In the genomic region with DNA sequence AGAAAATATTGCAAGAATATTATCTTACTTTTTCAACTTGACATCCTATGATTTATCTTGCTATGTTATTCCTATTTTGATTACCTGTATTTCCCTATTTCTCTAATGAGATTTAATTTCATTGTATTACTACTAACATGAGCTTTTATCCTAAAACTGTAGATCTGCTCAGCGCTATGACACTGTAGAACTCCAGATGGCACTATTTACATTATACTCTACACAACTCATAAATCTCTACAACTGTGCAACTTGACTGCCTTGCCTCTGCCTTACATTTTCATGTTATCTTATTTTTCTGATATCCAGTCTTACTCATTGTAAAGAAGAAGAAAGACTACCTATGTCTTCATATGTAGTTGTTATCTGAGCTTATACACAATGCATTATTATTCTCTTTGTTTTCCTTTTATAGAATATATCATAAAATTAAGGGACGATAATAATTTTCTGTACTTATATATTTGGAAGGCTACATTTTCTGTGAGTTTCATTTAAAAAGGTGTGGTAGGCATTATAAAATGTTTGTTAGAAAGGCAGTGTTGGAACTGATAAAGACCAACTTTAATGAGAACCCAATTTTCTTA, we compare ENCODE assay signal across 7 cellular contexts. TPM values are rescaled to one million over a fixed set of nuclear protein-coding genes. Genes with fewer than 3 reads are reported as not detected.
DNase-seq lines count a peak whose midpoint lies in the region; ATAC-seq and TF ChIP-seq lines count a peak whose summit lies in the region.

No MANE protein-coding gene starts in this region.

- in situ Hi-C loops in transverse colon (cut with MboI; ENCODE audit: low pct_ligation_motif_present in 1 of 4, low pct_unique_long_range_greater_than_20kb in 1 of 4, low sequenced_read_pairs in 3 of 4) = no loop called here

- ATAC-seq in HG02623 (IDR thresholded peaks at IDR 0.05; ENCODE audit: unreplicated experiment) = no peak

- DNase-seq in EL = peak; percentile 15
- peak; percentile 56 for DNase-seq in HCEC 1CT
- peak; percentile 68 for DNase-seq in NCI-H82 (lab: John Stamatoyannopoulos, UW)
- no peak for DNase-seq in dorsolateral prefrontal cortex
- DNase-seq in renal cortical epithelial cell (ENCODE audit: low read depth) = peak; percentile 28
- no peak for DNase-seq in transverse colon

- no peak for TF ChIP-seq EP300 in transverse colon (IDR thresholded peaks at IDR 0.05; ENCODE audit: low read depth)

- no peak overlapping the region for H3K4me3 ChIP-seq in dorsolateral prefrontal cortex
- H3K4me3 ChIP-seq in transverse colon = no peak overlapping the region

- TF ChIP-seq POLR2A in transverse colon (IDR thresholded peaks at IDR 0.05) = no peak

- 64 to 66% methylated on average over 2 of the region's 2 CpGs for WGBS in transverse colon (ENCODE audit: low coverage in 1 of 2), 2 donors

- H3K9me3 ChIP-seq in transverse colon = no peaks in the 10 kb centered on the region

- no peaks in the 10 kb centered on the region for H3K4me1 ChIP-seq in transverse colon

- peaks cover 0 to 8% (median 4%) of the 10 kb centered on the region in 4 donors for H3K36me3 ChIP-seq in transverse colon

- peak in 54 of 56 donors; percentile 14 to 69 (median 47) for TF ChIP-seq CTCF in dorsolateral prefrontal cortex (IDR thresholded peaks at IDR 0.05 in 54 of 56, conservative IDR thresholded peaks at IDR 0.05 in 2 of 56; ENCODE audit: low read depth in 1 of 56, partially characterized antibody in 56 of 56)
- TF ChIP-seq CTCF in transverse colon (IDR thresholded peaks at IDR 0.05) = peak in 2 of 5 experiments; percentile 20 to 24

- intact Hi-C loops in dorsolateral prefrontal cortex (cut with DNase I) (loop anchor here in 1 of 2 donors (10.0 kb wide), 1 partner anchor 639 kb away; no protein-coding TSS in a partner anchor), transverse colon (cut with DNase I; ENCODE audit: low total_unique reads) (no loop called here)

- H3K27ac ChIP-seq in dorsolateral prefrontal cortex = no peak overlapping the region
- H3K27ac ChIP-seq in transverse colon = no peak overlapping the region

- no peaks in the 10 kb centered on the region for H3K27me3 ChIP-seq in dorsolateral prefrontal cortex
- H3K27me3 ChIP-seq in transverse colon = no peaks in the 10 kb centered on the region

RNA-seq across cellular contexts. Expression of a gene that starts 24.1 kb away (rescaled TPM):
- 10 to 100 TPM in 20 of 120 experiments, 1 to 10 TPM in 100; 3.9 to 14.1 (median 7.9) TPM for total RNA-seq in dorsolateral prefrontal cortex
- 66.0 and 73.1 TPM in 2 replicates for total RNA-seq in renal cortical epithelial cell
- total RNA-seq in transverse colon = 10 to 100 TPM in 2 of 4 donors, 1 to 10 TPM in 2; 2.6 to 19.3 (median 10.2) TPM

RNA-seq across cellular contexts. Expression of a gene that starts 24.2 kb away (rescaled TPM):
- 1 to 10 TPM in 109 of 120 experiments, under 1 TPM in 11; 0.42 to 4.3 (median 2.1) TPM for total RNA-seq in dorsolateral prefrontal cortex
- 9.0 and 13.0 TPM in 2 replicates for total RNA-seq in renal cortical epithelial cell
- total RNA-seq in transverse colon = 1 to 10 TPM; 1.2 to 4.1 (median 2.4) TPM

RNA-seq across cellular contexts. Expression of a gene that starts 34.0 kb away (rescaled TPM):
- total RNA-seq in dorsolateral prefrontal cortex = 10 to 100 TPM; 28.3 to 74.3 (median 46.9) TPM
- 53.6 and 96.6 TPM in 2 replicates for total RNA-seq in renal cortical epithelial cell
- total RNA-seq in transverse colon = 10 to 100 TPM; 18.7 to 78.6 (median 52.3) TPM

Comparison
In these comparisons a context has a peak if more than half of its experiments do, and no peak if none do; other contexts are left out.
1. DNase-seq: peak in EL (single experiment), HCEC 1CT (single experiment), NCI-H82 (single experiment) and renal cortical epithelial cell (single experiment); none in dorsolateral prefrontal cortex (0 of 10) and transverse colon (single experiment).